ENCODE assay signal across 8 cellular contexts in genomic region chr11:16607675-16608644, GRCh38.
DNase-seq lines count a peak whose midpoint lies in the region; ATAC-seq, FAIRE-seq and TF ChIP-seq lines count a peak whose summit lies in the region.

No MANE protein-coding gene starts in this region.

- H3K27me3 ChIP-seq in bronchial epithelial cell (ENCODE audit: control insufficient read depth, insufficient read depth, low read length) (peaks cover 4% of the 10 kb centered on the region), thymus (ENCODE audit: control insufficient read depth, insufficient read depth) (peaks cover 88% of the 10 kb centered on the region)

- peak; percentile 13 for DNase-seq in AG10803 (ENCODE audit: low read depth)
- DNase-seq in NCI-H128 (lab: John Stamatoyannopoulos, UW; ENCODE audit: unreplicated experiment), result peak; percentile 35
- DNase-seq in bronchial epithelial cell (ENCODE audit: low read depth), result peak; percentile 80
- DNase-seq in kidney glomerular epithelial cell (lab: John Stamatoyannopoulos, UW), result peak; percentile 71
- no peak for DNase-seq in activated effector memory CD4-positive, alpha-beta T cell treated with anti-CD3 and anti-CD28 coated beads, Interleukin-2, amount 50 U/mL, for 16 hours
- no peak for DNase-seq in stimulated activated CD4-positive, alpha-beta T cell treated with anti-CD3 and anti-CD28 coated beads, Interleukin-4, amount 100 ng/mL, for 4 hours

- 12% methylated on average over 25 of the region's 25 CpGs for WGBS in thymus

- no peak for ATAC-seq in GM19351 (IDR thresholded peaks at IDR 0.05; ENCODE audit: unreplicated experiment)

- peak overlapping the region; percentile 16; the same call in 1 of the 2 replicates for H3K4me3 ChIP-seq in AG10803 (ENCODE audit: low read length)
- H3K4me3 ChIP-seq in bronchial epithelial cell (ENCODE audit: low read depth, low read length), result peak overlapping the region; percentile 76
- H3K4me3 ChIP-seq in thymus (ENCODE audit: low read length), result peak overlapping the region; percentile 23

- TF ChIP-seq CTCF in AG10803 (conservative IDR thresholded peaks at IDR 0.05; ENCODE audit: low read length) (no peak), bronchial epithelial cell (IDR thresholded peaks at IDR 0.05; ENCODE audit: insufficient read depth, low read length, severe bottlenecking) (no peak)

- no peaks in the 10 kb centered on the region for H3K9me3 ChIP-seq in thymus (ENCODE audit: control insufficient read depth)

- H3K4me1 ChIP-seq in thymus (ENCODE audit: control insufficient read depth, insufficient read depth, low read length), result no peaks in the 10 kb centered on the region

- FAIRE-seq in bronchial epithelial cell (lab: Jason Lieb, UNC), result no peak

- H3K27ac ChIP-seq in thymus (ENCODE audit: low read depth), result no peak overlapping the region

- H3K36me3 ChIP-seq in bronchial epithelial cell (ENCODE audit: control insufficient read depth, insufficient read depth, low read length) (no peaks in the 10 kb centered on the region), thymus (ENCODE audit: control insufficient read depth, insufficient read depth) (no peaks in the 10 kb centered on the region)

Comparison
In these comparisons a context has a peak if more than half of its experiments do, and no peak if none do; other contexts are left out.
1. DNase-seq: peak in AG10803 (single experiment), NCI-H128 (single experiment), bronchial epithelial cell (single experiment) and kidney glomerular epithelial cell (single experiment); none in activated effector memory CD4-positive, alpha-beta T cell treated with anti-CD3 and anti-CD28 coated beads, Interleukin-2, amount 50 U/mL, for 16 hours (single experiment) and stimulated activated CD4-positive, alpha-beta T cell treated with anti-CD3 and anti-CD28 coated beads, Interleukin-4, amount 100 ng/mL, for 4 hours (0 of 2).
2. H3K4me3 ChIP-seq: peak in every context shown above with its lines; median percentile 76 in bronchial epithelial cell; 23 in thymus; 16 in AG10803.